Comparison of ENCODE assay signal across 22 cellular contexts in the genomic region with DNA sequence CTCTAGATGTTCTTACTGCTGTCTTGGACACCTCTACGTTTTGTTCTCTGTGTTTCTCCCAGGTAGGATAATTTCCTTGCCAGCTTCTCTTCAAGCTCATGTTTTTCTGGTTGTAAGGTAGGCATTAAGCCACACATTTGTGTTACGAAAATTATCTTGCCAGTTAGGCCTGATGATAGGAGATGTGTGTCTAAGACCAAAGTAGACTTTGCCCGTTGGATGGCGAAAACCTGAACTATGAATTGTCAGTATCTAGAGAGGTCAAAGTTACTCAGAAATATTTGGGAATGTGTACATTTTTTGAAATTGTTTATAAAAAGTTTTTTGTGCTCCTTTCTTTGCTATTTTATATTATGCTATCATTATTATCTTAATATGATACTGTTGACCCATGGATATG.
"Had no signal": no experiment of that assay in that cellular context is flagged by ENCODE, and none has a peak within 500 bp of the region (broad histone marks: within the 10 kb centered on the region; RNA-seq: fewer than 3 reads in every experiment).

No MANE protein-coding gene starts in this region.

- H3K36me3 Mint-ChIP-seq: IgD-negative memory B cell had no signal

- H3K27ac ChIP-seq: KMS-11, SJSA1, SK-N-MC had no signal

- H3K36me3 ChIP-seq: SJSA1 had no signal

- H3K27me3 ChIP-seq: SJSA1 had no signal

- H3K9me3 Mint-ChIP-seq: IgD-negative memory B cell had no signal

- H3K4me1 Mint-ChIP-seq: IgD-negative memory B cell had no signal

- H3K4me3 ChIP-seq: K562, SJSA1, SK-N-MC had no signal

- H3K27ac Mint-ChIP-seq: IgD-negative memory B cell had no signal

- ATAC-seq: K562 had no signal

- DNase-seq: Kasumi-1, MM.1S, NCI-H1092 treated with DMSO at 0.1 percent for 48 hours, NCI-H1436, NCI-H187, NCI-H2029, NCI-H2081 treated with DMSO at 0.1 percent for 48 hours, NCI-H2171, NCI-H226, NCI-H446, NCI-H510A, NCI-H524 treated with DMSO at 0.1 percent for 48 hours, NCI-H69, NCI-H774, Right ventricle myocardium superior, RPMI8226, SIG-M5 had no signal

- H3K9me3 ChIP-seq: SJSA1 had no signal

- H3K4me3 Mint-ChIP-seq: IgD-negative memory B cell had no signal
